ENCODE assay signal across 9 cellular contexts in genomic region chr13:46667687-46668281, GRCh38.
A peak's percentile ranks its signal among the peaks of the same experiment; 100 is the strongest.
DNase-seq lines count a peak whose midpoint lies in the region; ATAC-seq and TF ChIP-seq lines count a peak whose summit lies in the region.
"Had no signal": no experiment of that assay in that cellular context is flagged by ENCODE, and none has a peak within 500 bp of the region (broad histone marks: within the 10 kb centered on the region; RNA-seq: fewer than 3 reads in every experiment).

No MANE protein-coding gene starts in this region.

- peak overlapping the region in 18 of 21 experiments; percentile 5 to 83 (median 52) for H3K27ac ChIP-seq in skin epidermis
- H3K27ac ChIP-seq: C4-2B had no signal

- H3K4me1 Mint-ChIP-seq in activated CD8-positive, alpha-beta memory T cell treated with anti-CD3 and anti-CD28 coated beads, Interleukin-2, amount 10 ng/mL, durations not matched to agents 7 days and 5 days: peaks cover 41% of the 10 kb centered on the region
- peaks cover 57% of the 10 kb centered on the region for H3K4me1 Mint-ChIP-seq in brain

- H3K9me3 Mint-ChIP-seq in activated CD8-positive, alpha-beta memory T cell treated with anti-CD3 and anti-CD28 coated beads, Interleukin-2, amount 10 ng/mL, durations not matched to agents 7 days and 5 days (ENCODE audit: low read depth): no peaks in the 10 kb centered on the region
- H3K9me3 Mint-ChIP-seq in brain: no peaks in the 10 kb centered on the region

- H3K4me3 ChIP-seq in skin epidermis: peak overlapping the region in 6 of 7 experiments; percentile 2 to 14 (median 10)

- H3K27ac Mint-ChIP-seq in activated CD8-positive, alpha-beta memory T cell treated with anti-CD3 and anti-CD28 coated beads, Interleukin-2, amount 10 ng/mL, durations not matched to agents 7 days and 5 days: peak overlapping the region; percentile 97
- H3K27ac Mint-ChIP-seq in brain: peak overlapping the region in 4 of 5 experiments; percentile 14 to 67 (median 60)

- no peaks in the 10 kb centered on the region for H3K27me3 Mint-ChIP-seq in activated CD8-positive, alpha-beta memory T cell treated with anti-CD3 and anti-CD28 coated beads, Interleukin-2, amount 10 ng/mL, durations not matched to agents 7 days and 5 days
- H3K27me3 Mint-ChIP-seq in brain: no peaks in the 10 kb centered on the region

- CTCF ChIA-PET in activated CD8-positive, alpha-beta memory T cell treated with anti-CD3 and anti-CD28 coated beads, Interleukin-2, amount 10 ng/mL, durations not matched to agents 7 days and 5 days (lab: Charles Lee): interaction anchor here (0.6 to 2.2 kb wide), 5 partner anchors 11 to 174 kb away, joined by 3 to 15 read pairs (median 4); no protein-coding TSS in a partner anchor

- peak overlapping the region; percentile 86 for H3K4me3 Mint-ChIP-seq in activated CD8-positive, alpha-beta memory T cell treated with anti-CD3 and anti-CD28 coated beads, Interleukin-2, amount 10 ng/mL, durations not matched to agents 7 days and 5 days
- peak overlapping the region in 1 of 5 experiments; percentile 17 for H3K4me3 Mint-ChIP-seq in brain

- peaks cover 19% of the 10 kb centered on the region for H3K36me3 Mint-ChIP-seq in activated CD8-positive, alpha-beta memory T cell treated with anti-CD3 and anti-CD28 coated beads, Interleukin-2, amount 10 ng/mL, durations not matched to agents 7 days and 5 days
- peaks cover 36% of the 10 kb centered on the region for H3K36me3 Mint-ChIP-seq in brain

- no peak for DNase-seq in activated CD8-positive, alpha-beta memory T cell treated with anti-CD3 and anti-CD28 coated beads, Interleukin-2, amount 10 ng/mL, durations not matched to agents 7 days and 5 days
- no peak for DNase-seq in activated CD8-positive, alpha-beta memory T cell treated with anti-CD3 and anti-CD28 coated beads for 24 hours
- DNase-seq in NCI-H524 treated with DMSO at 0.1 percent for 48 hours (lab: John Stamatoyannopoulos, UW) (no peak), amniotic stem cell (lab: John Stamatoyannopoulos, UW) (no peak), KG1 (lab: John Stamatoyannopoulos, UW) (no peak)

- ATAC-seq in activated CD8-positive, alpha-beta memory T cell treated with anti-CD3 and anti-CD28 coated beads, Interleukin-2, amount 10 ng/mL, durations not matched to agents 7 days and 5 days: peak; percentile 78
- ATAC-seq in HG03159 (IDR thresholded peaks at IDR 0.05; ENCODE audit: unreplicated experiment): peak; percentile 67

- TF ChIP-seq CTCF in brain (conservative IDR thresholded peaks at IDR 0.05): no peak
